In genomic region chr11:67289651-67290479, GRCh38 we compare ENCODE assay signal across 8 cellular contexts. TPM values are rescaled to one million over a fixed set of nuclear protein-coding genes. Genes with fewer than 3 reads are reported as not detected.
DNase-seq lines count a peak whose midpoint lies in the region; ATAC-seq and TF ChIP-seq lines count a peak whose summit lies in the region.

No MANE protein-coding gene starts in this region.

- H3K36me3 ChIP-seq in Karpas-422 (ENCODE audit: insufficient read depth, low read length): peaks cover 41% of the 10 kb centered on the region
- H3K36me3 ChIP-seq in lung (ENCODE audit: control insufficient read depth in 2 of 2, insufficient read depth in 2 of 2, low read length in 2 of 2): peaks cover 0 to 37% of the 10 kb centered on the region in 2 donors
- peaks cover 7% of the 10 kb centered on the region for H3K36me3 ChIP-seq in urinary bladder (ENCODE audit: insufficient read depth)

- no peak for DNase-seq in CD4-positive, alpha-beta T cell
- DNase-seq in Karpas-422 (no peak), chondrocyte (ENCODE audit: low spot score) (peak; percentile 90), lung (ENCODE audit: low spot score) (no peak), DMS 273 treated with DMSO at 0.1 percent for 48 hours (lab: John Stamatoyannopoulos, UW) (no peak)
- DNase-seq in effector CD8-positive, alpha-beta T cell (lab: John Stamatoyannopoulos, UW): no peak

- H3K27me3 ChIP-seq in CD4-positive, alpha-beta T cell (ENCODE audit: control insufficient read depth, insufficient read depth, low read length): no peaks in the 10 kb centered on the region
- H3K27me3 ChIP-seq in Karpas-422 (ENCODE audit: low read length) (no peaks in the 10 kb centered on the region), lung (ENCODE audit: control insufficient read depth, insufficient read depth) (no peaks in the 10 kb centered on the region)

- peaks cover 83% of the 10 kb centered on the region for H3K36me3 Mint-ChIP-seq in CD4-positive, alpha-beta T cell (ENCODE audit: low read depth)
- H3K36me3 Mint-ChIP-seq in chondrocyte (ENCODE audit: low read depth): peaks cover 5% of the 10 kb centered on the region

- H3K27me3 Mint-ChIP-seq in CD4-positive, alpha-beta T cell: no peaks in the 10 kb centered on the region
- H3K27me3 Mint-ChIP-seq in chondrocyte (ENCODE audit: low read depth): no peaks in the 10 kb centered on the region

- no peak for TF ChIP-seq CTCF in CD4-positive, alpha-beta T cell (IDR thresholded peaks at IDR 0.05)
- TF ChIP-seq CTCF in chondrocyte (IDR thresholded peaks at IDR 0.05) (no peak), lung (IDR thresholded peaks at IDR 0.05; ENCODE audit: control extremely low read depth, extremely low read depth) (no peak)

- peak overlapping the region; percentile 98 for H3K4me2 ChIP-seq in Karpas-422 (ENCODE audit: low read depth, low read length, poor library complexity, severe bottlenecking)

- peak overlapping the region; percentile 99 for H3K9ac ChIP-seq in Karpas-422 (ENCODE audit: low read length)

- no peaks in the 10 kb centered on the region for H3K9me2 ChIP-seq in Karpas-422 (replicated peaks; ENCODE audit: insufficient read depth, low read length)

- CTCF ChIA-PET in CD4-positive, alpha-beta T cell (lab: Charles Lee): interaction anchor here (1.3 to 4.5 kb wide), 7 partner anchors 14 to 54 kb away, joined by 3 to 38 read pairs (median 22); partner anchors contain the start of gene GRK2

- peaks cover 41% of the 10 kb centered on the region for H3K79me2 ChIP-seq in Karpas-422 (ENCODE audit: low read length)

- H3K9me3 ChIP-seq in CD4-positive, alpha-beta T cell (ENCODE audit: control insufficient read depth, low read length): no peaks in the 10 kb centered on the region
- H3K9me3 ChIP-seq in Karpas-422 (ENCODE audit: low read length): peaks cover 4% of the 10 kb centered on the region; the same call in 1 of the 2 replicates
- no peaks in the 10 kb centered on the region for H3K9me3 ChIP-seq in lung (ENCODE audit: control insufficient read depth in 2 of 2, insufficient read depth in 1 of 2, low read length in 1 of 2)

- H3K9me3 Mint-ChIP-seq in CD4-positive, alpha-beta T cell: no peaks in the 10 kb centered on the region
- H3K9me3 Mint-ChIP-seq in chondrocyte (ENCODE audit: low read depth): no peaks in the 10 kb centered on the region

- H3K4me1 ChIP-seq in Karpas-422 (ENCODE audit: low read length) (peaks cover 39% of the 10 kb centered on the region), lung (ENCODE audit: control insufficient read depth in 2 of 2, insufficient read depth in 2 of 2, low read length in 2 of 2) (peaks cover 0 to 17% of the 10 kb centered on the region in 2 donors), urinary bladder (ENCODE audit: insufficient read depth) (no peaks in the 10 kb centered on the region)

- H3K4me1 Mint-ChIP-seq in CD4-positive, alpha-beta T cell (ENCODE audit: low read depth): peaks cover 55% of the 10 kb centered on the region
- peaks cover 35% of the 10 kb centered on the region for H3K4me1 Mint-ChIP-seq in chondrocyte (ENCODE audit: low read depth)

- POLR2A ChIA-PET in CD4-positive, alpha-beta T cell (lab: Charles Lee): interaction anchor here (1.0 to 5.5 kb wide), 11 partner anchors 12 to 111 kb away, joined by 4 to 191 read pairs (median 23); partner anchors contain the start of genes GRK2, POLD4, PPP1CA and RAD9A

- H3K4me3 Mint-ChIP-seq in CD4-positive, alpha-beta T cell: peak overlapping the region; percentile 92
- peak overlapping the region; percentile 97 for H3K4me3 Mint-ChIP-seq in chondrocyte (ENCODE audit: unreplicated experiment)

- H3K27ac Mint-ChIP-seq in CD4-positive, alpha-beta T cell: peak overlapping the region; percentile 87
- peak overlapping the region; percentile 57 for H3K27ac Mint-ChIP-seq in chondrocyte (ENCODE audit: unreplicated experiment)

- intact Hi-C loops in CD4-positive, alpha-beta T cell (cut with DNase I, micrococcal nuclease): loop anchor here (1.0 to 10.0 kb wide), 3 partner anchors 27 to 195 kb away; partner anchors contain the start of gene AIP (in 1 of the 2)

- H3K4me3 ChIP-seq in Karpas-422 (ENCODE audit: low read length) (peak overlapping the region; percentile 98), lung (peak overlapping the region; percentile 72), urinary bladder (ENCODE audit: low read depth, low read length) (peak overlapping the region; percentile 88)

- H2AFZ ChIP-seq in Karpas-422 (ENCODE audit: low read length): no peak overlapping the region

- ATAC-seq in CD4-positive, alpha-beta T cell (ENCODE audit: poor library complexity): no peak
- ATAC-seq in lung (ENCODE audit: insufficient read depth, low FRiP score) (no peak), HG02870 (IDR thresholded peaks at IDR 0.05; ENCODE audit: unreplicated experiment) (no peak)

- no peaks in the 10 kb centered on the region for H4K20me1 ChIP-seq in Karpas-422 (ENCODE audit: insufficient read depth, low read depth, low read length)

- WGBS in lung, 2 donors: 29 to 31% methylated on average over 30 to 36 of the region's 36 CpGs
- WGBS in urinary bladder: 23% methylated on average over 36 of the region's 36 CpGs

- peak overlapping the region; percentile 56 for H3K27ac ChIP-seq in CD4-positive, alpha-beta T cell (ENCODE audit: low read depth, low read length)
- H3K27ac ChIP-seq in Karpas-422 (ENCODE audit: low read length) (peak overlapping the region; percentile 77), lung (ENCODE audit: low read depth in 1 of 2, low read length in 1 of 2) (peak overlapping the region in 1 of 2 donors; percentile 24), urinary bladder (ENCODE audit: low read depth) (peak overlapping the region; percentile 30)

RNA-seq across cellular contexts. Expression of gene ANKRD13D, which starts 0.8 kb away (rescaled TPM):
- 100 to 1,000 TPM; 160 to 161 TPM for total RNA-seq in CD4-positive, alpha-beta T cell
- 31.3 and 91.8 TPM in 2 replicates for total RNA-seq in Karpas-422 (2014; rRNA removed; shearing (Covaris generic); ENCODE audit: low replicate concordance)
- 40.0 to 51.8 TPM (median 47.8 TPM) in 3 replicates for total RNA-seq in chondrocyte
- total RNA-seq in lung: 10 to 100 TPM; 35.9 to 86.2 TPM
- 10 to 100 TPM; 55.8 to 65.3 TPM for polyA plus RNA-seq in lung
- total RNA-seq in urinary bladder: 25.2 TPM
- polyA plus RNA-seq in urinary bladder: 44.0 TPM

RNA-seq across cellular contexts. Expression of gene SSH3, which starts 13.5 kb away (rescaled TPM):
- 1 to 10 TPM; 8.5 to 8.8 TPM for total RNA-seq in CD4-positive, alpha-beta T cell
- total RNA-seq in Karpas-422 (2014; rRNA removed; shearing (Covaris generic); ENCODE audit: low replicate concordance): 0.61 and 0.82 TPM in 2 replicates
- 19.8 to 30.0 TPM (median 28.4 TPM) in 3 replicates for total RNA-seq in chondrocyte
- total RNA-seq in lung: 10 to 100 TPM; 31.4 to 42.7 TPM
- polyA plus RNA-seq in lung: 10 to 100 TPM; 19.0 to 23.0 TPM
- 23.6 TPM for total RNA-seq in urinary bladder
- 52.7 TPM for polyA plus RNA-seq in urinary bladder

RNA-seq across cellular contexts. Expression of gene GRK2, which starts 23.6 kb away (rescaled TPM):
- 100 to 1,000 TPM; 309 to 325 TPM for total RNA-seq in CD4-positive, alpha-beta T cell
- 94.7 and 190 TPM in 2 replicates for total RNA-seq in Karpas-422 (2014; rRNA removed; shearing (Covaris generic); ENCODE audit: low replicate concordance)
- total RNA-seq in chondrocyte (34.0 to 38.3 TPM (median 36.1 TPM) in 3 replicates), lung (10 to 100 TPM; 37.1 to 99.8 TPM), urinary bladder (21.1 TPM)
- polyA plus RNA-seq in lung (100 to 1,000 TPM in 1 of 2 donors, 10 to 100 TPM in 1; 95.2 to 130 TPM), urinary bladder (66.3 TPM)
